ENCODE assay signal across 8 cellular contexts in genomic region chr14:25833341-25834121, GRCh38.
A peak's percentile ranks its signal among the peaks of the same experiment; 100 is the strongest.
DNase-seq lines count a peak whose midpoint lies in the region; ATAC-seq and TF ChIP-seq lines count a peak whose summit lies in the region.

No MANE protein-coding gene starts in this region.

- H3K27me3 ChIP-seq in esophagus squamous epithelium, result no peaks in the 10 kb centered on the region

- 53 to 66% methylated on average over 12 of the region's 12 CpGs for WGBS in esophagus squamous epithelium, 2 donors

- peak overlapping the region in 3 of 5 experiments; percentile 2 to 68 (median 30) for H3K27ac Mint-ChIP-seq in brain
- no peak overlapping the region for H3K27ac Mint-ChIP-seq in mesothelial cell of epicardium

- intact Hi-C loops in esophagus squamous epithelium (cut with DNase I), result no loop called here

- H3K4me1 Mint-ChIP-seq in brain (peaks cover 59% of the 10 kb centered on the region), mesothelial cell of epicardium (peaks cover 19% of the 10 kb centered on the region)

- DNase-seq in NCI-H2107 treated with DMSO at 0.1 percent for 48 hours (lab: John Stamatoyannopoulos, UW; ENCODE audit: unreplicated experiment), result peak; percentile 29
- DNase-seq in mesothelial cell of epicardium (ENCODE audit: low spot score in 2 of 2, unreplicated experiment in 2 of 2), result peak; percentile 31 to 53
- DNase-seq in esophagus squamous epithelium (lab: John Stamatoyannopoulos, UW), result no peak
- DNase-seq in AG08396 (ENCODE audit: low spot score), result no peak

- TF ChIP-seq CTCF in HEK293 (tag by site-specific recombination; IDR thresholded peaks at IDR 0.05) (no peak), brain (conservative IDR thresholded peaks at IDR 0.05) (peak; percentile 66 to 80), mesothelial cell of epicardium (IDR thresholded peaks at IDR 0.05; ENCODE audit: unreplicated experiment) (peak; percentile 36), esophagus squamous epithelium (IDR thresholded peaks at IDR 0.05) (no peak)

- H3K27me3 Mint-ChIP-seq in brain (no peaks in the 10 kb centered on the region), mesothelial cell of epicardium (ENCODE audit: low read depth) (peaks cover 67% of the 10 kb centered on the region)

- no peak overlapping the region for H3K4me3 ChIP-seq in HEK293 (ENCODE audit: low read depth, low read length)
- no peak overlapping the region for H3K4me3 ChIP-seq in esophagus squamous epithelium

- POLR2A ChIA-PET in HEK293 (lab: Yijun Ruan, JAX), result no interaction called here

- TF ChIP-seq POLR2A in esophagus squamous epithelium (IDR thresholded peaks at IDR 0.05), result no peak

- H3K4me1 ChIP-seq in HEK293 (ENCODE audit: control insufficient read depth, insufficient read depth, low read length) (no peaks in the 10 kb centered on the region), esophagus squamous epithelium (no peaks in the 10 kb centered on the region)

- no peak for ATAC-seq in GM18519 (IDR thresholded peaks at IDR 0.05; ENCODE audit: low FRiP score, unreplicated experiment)
- no peak for ATAC-seq in GM18867 (IDR thresholded peaks at IDR 0.05; ENCODE audit: unreplicated experiment)

- H3K36me3 Mint-ChIP-seq in brain (no peaks in the 10 kb centered on the region), mesothelial cell of epicardium (no peaks in the 10 kb centered on the region)

- CTCF ChIA-PET in HEK293 (lab: Yijun Ruan, JAX), result interaction anchor here (0.5 to 1.8 kb wide), 10 partner anchors 11 to 1411 kb away, joined by 3 to 10 read pairs (median 3); no protein-coding TSS in a partner anchor

- H3K27ac ChIP-seq in HEK293 (ENCODE audit: extremely low read depth, low read depth, low read length), result no peak overlapping the region
- no peak overlapping the region for H3K27ac ChIP-seq in esophagus squamous epithelium

- H3K36me3 ChIP-seq in HEK293 (ENCODE audit: control insufficient read depth in 2 of 2, insufficient read depth in 1 of 2, low read length in 2 of 2) (no peaks in the 10 kb centered on the region), esophagus squamous epithelium (no peaks in the 10 kb centered on the region)

- H3K9me3 Mint-ChIP-seq in brain, result no peaks in the 10 kb centered on the region
- no peaks in the 10 kb centered on the region for H3K9me3 Mint-ChIP-seq in mesothelial cell of epicardium

- H3K4me3 Mint-ChIP-seq in brain (peak overlapping the region in 1 of 5 experiments; percentile 32), mesothelial cell of epicardium (no peak overlapping the region)

- no peaks in the 10 kb centered on the region for H3K9me3 ChIP-seq in HEK293 (ENCODE audit: control insufficient read depth, insufficient read depth, low read depth, low read length)
- H3K9me3 ChIP-seq in esophagus squamous epithelium, result no peaks in the 10 kb centered on the region

TF ChIP-seq in HEK293, 187 proteins besides CTCF, POLR2A, EP300 and RAD21:
- no peak for TF ChIP-seq ZNF335 (tag by site-specific recombination; conservative IDR thresholded peaks at IDR 0.05)
- peak; percentile 36 for TF ChIP-seq ZNF654 (tag by site-specific recombination; IDR thresholded peaks at IDR 0.05; ENCODE audit: low read depth)
- TF ChIP-seq EGR2 (tag by site-specific recombination; IDR thresholded peaks at IDR 0.05; ENCODE audit: low read depth), result no peak
- no peak for TF ChIP-seq YY2 (tag by site-specific recombination; IDR thresholded peaks at IDR 0.05)

Comparison
In these comparisons a context has a peak if more than half of its experiments do, and no peak if none do; other contexts are left out.
1. CTCF ChIP-seq: peak in brain (2 of 2) and mesothelial cell of epicardium (single experiment); none in HEK293 (single experiment) and esophagus squamous epithelium (0 of 6).
2. DNase-seq: peak in NCI-H2107 treated with DMSO at 0.1 percent for 48 hours (single experiment) and mesothelial cell of epicardium (2 of 2); none in esophagus squamous epithelium (single experiment) and AG08396 (single experiment).